30 cellular contexts compared by ENCODE assay signal in the genomic region with DNA sequence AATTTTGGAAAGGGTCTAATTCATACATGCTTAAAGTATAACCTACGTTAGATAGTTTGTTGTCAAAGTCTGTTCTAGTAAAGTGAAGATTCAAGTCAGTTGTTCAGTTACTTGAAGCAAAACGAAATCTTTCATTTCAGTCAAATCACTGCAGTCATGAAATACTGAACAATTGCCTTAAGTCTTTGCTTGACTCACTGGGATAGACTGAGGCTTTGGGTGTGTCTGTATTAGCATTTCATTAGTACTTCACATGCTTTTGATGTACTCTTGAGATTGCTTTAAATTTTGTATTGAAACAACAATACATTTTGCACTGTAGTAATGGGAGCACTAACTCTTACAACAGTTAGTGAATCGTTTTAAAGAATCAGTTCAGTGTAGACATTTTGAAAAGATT. TPM values are rescaled to one million over a fixed set of nuclear protein-coding genes. Genes with fewer than 3 reads are reported as not detected.
A peak's percentile ranks its signal among the peaks of the same experiment; 100 is the strongest.
DNase-seq lines count a peak whose midpoint lies in the region; ATAC-seq, FAIRE-seq and TF ChIP-seq lines count a peak whose summit lies in the region.
"Had no signal": no experiment of that assay in that cellular context is flagged by ENCODE, and none has a peak within 500 bp of the region (broad histone marks: within the 10 kb centered on the region; RNA-seq: fewer than 3 reads in every experiment).

No MANE protein-coding gene starts in this region.

- H3K36me3 Mint-ChIP-seq in Caco-2 (ENCODE audit: insufficient read depth, unreplicated experiment), result peaks cover 51% of the 10 kb centered on the region

- H3K27me3 ChIP-seq in Caco-2 (replicated peaks; ENCODE audit: control insufficient read depth, insufficient read depth, low read length), result no peaks in the 10 kb centered on the region
- H3K27me3 ChIP-seq in endothelial cell of umbilical vein (ENCODE audit: control insufficient read depth in 2 of 2, insufficient read depth in 2 of 2, low read length in 2 of 2), result no peaks in the 10 kb centered on the region
- H3K27me3 ChIP-seq in left lung, result no peaks in the 10 kb centered on the region
- H3K27me3 ChIP-seq: BLaER1, dorsolateral prefrontal cortex, neutrophil, upper lobe of right lung had no signal

- H3K9ac ChIP-seq in endothelial cell of umbilical vein (replicated peaks; ENCODE audit: extremely low read depth, insufficient read depth, low read length), result no peak overlapping the region
- H3K9ac ChIP-seq: BLaER1 had no signal

- POLR2A ChIA-PET in Caco-2 (lab: Charles Lee) (no interaction called here), endothelial cell of umbilical vein (lab: Charles Lee) (no interaction called here)

- H3K27ac Mint-ChIP-seq in Caco-2 (ENCODE audit: unreplicated experiment), result no peak overlapping the region
- H3K27ac Mint-ChIP-seq: activated naive CD8-positive, alpha-beta T cell treated with anti-CD3 and anti-CD28 coated beads, Interleukin-2, amount 10 ng/mL, durations not matched to agents 7 days and 5 days; progenitor cell of endocrine pancreas; stimulated activated naive B cell treated with anti-CD40 and anti-IgM and Interleukin-4, amounts not matched to agents 10 μg/mL and 1 μg/mL and 100 μg/mL, for 72 hours had no signal

- no peak for FAIRE-seq in endothelial cell of umbilical vein (lab: Jason Lieb, UNC)

- no peak for TF ChIP-seq CTCF in Caco-2 (IDR thresholded peaks at IDR 0.05; ENCODE audit: insufficient read depth in 1 of 2, low read depth in 1 of 2, low read length in 1 of 2, severe bottlenecking in 1 of 2, unreplicated experiment in 1 of 2)
- TF ChIP-seq CTCF in endothelial cell of umbilical vein (IDR thresholded peaks at IDR 0.05; ENCODE audit: extremely low read depth in 1 of 2, insufficient read depth in 1 of 2, low read depth in 1 of 2, low read length in 2 of 2), result no peak
- no peak for TF ChIP-seq CTCF in left lung (IDR thresholded peaks at IDR 0.05)

- no peaks in the 10 kb centered on the region for H3K9me3 Mint-ChIP-seq in Caco-2 (ENCODE audit: unreplicated experiment)

- dilution Hi-C loops in endothelial cell of umbilical vein (cut with MboI; ENCODE audit: extremely low pct_ligation_motif_present, low sequenced_read_pairs), result no loop called here

- intact Hi-C loops in Caco-2 (cut with micrococcal nuclease; ENCODE audit: unreplicated experiment), result no loop called here
- intact Hi-C loops in endothelial cell of umbilical vein (cut with micrococcal nuclease), result no loop called here
- intact Hi-C loops in left lung (cut with DNase I), result no loop called here

- H3K27me3 Mint-ChIP-seq in Caco-2 (ENCODE audit: insufficient read depth, unreplicated experiment), result no peaks in the 10 kb centered on the region
- H3K27me3 Mint-ChIP-seq: activated naive CD8-positive, alpha-beta T cell treated with anti-CD3 and anti-CD28 coated beads, Interleukin-2, amount 10 ng/mL, durations not matched to agents 7 days and 5 days; stimulated activated naive B cell treated with anti-CD40 and anti-IgM and Interleukin-4, amounts not matched to agents 10 μg/mL and 1 μg/mL and 100 μg/mL, for 72 hours had no signal

- no peaks in the 10 kb centered on the region for H3K79me2 ChIP-seq in endothelial cell of umbilical vein (ENCODE audit: control insufficient read depth, insufficient read depth, low read length)

- no peak overlapping the region for H3K4me3 Mint-ChIP-seq in Caco-2 (ENCODE audit: unreplicated experiment)
- H3K4me3 Mint-ChIP-seq: activated naive CD8-positive, alpha-beta T cell treated with anti-CD3 and anti-CD28 coated beads, Interleukin-2, amount 10 ng/mL, durations not matched to agents 7 days and 5 days; stimulated activated naive B cell treated with anti-CD40 and anti-IgM and Interleukin-4, amounts not matched to agents 10 μg/mL and 1 μg/mL and 100 μg/mL, for 72 hours had no signal

- H3K4me1 ChIP-seq in Caco-2, result no peaks in the 10 kb centered on the region
- no peaks in the 10 kb centered on the region for H3K4me1 ChIP-seq in endothelial cell of umbilical vein (ENCODE audit: control insufficient read depth, extremely low read depth, insufficient read depth, low read length)
- no peaks in the 10 kb centered on the region for H3K4me1 ChIP-seq in left lung
- H3K4me1 ChIP-seq: BLaER1 had no signal

- BruUV-seq in Caco-2 (replicated peaks; lab: Mats Ljungman, UMichigan) (TSS peak; percentile 32), endothelial cell of umbilical vein (replicated peaks; lab: Mats Ljungman, UMichigan) (TSS peak; percentile 24)

- H3K36me3 ChIP-seq in Caco-2 (ENCODE audit: control insufficient read depth, insufficient read depth, low read length), result peaks cover 3% of the 10 kb centered on the region
- peaks cover 2 to 4% of the 10 kb centered on the region in 2 experiments for H3K36me3 ChIP-seq in endothelial cell of umbilical vein (ENCODE audit: control insufficient read depth in 2 of 2, extremely low read depth in 1 of 2, insufficient read depth in 2 of 2, low read length in 2 of 2)
- peaks cover 0 to 63% of the 10 kb centered on the region in 2 donors for H3K36me3 ChIP-seq in left lung

- ATAC-seq in left lung (peak; percentile 18), HG03139 (IDR thresholded peaks at IDR 0.05; ENCODE audit: unreplicated experiment) (no peak), HG03045 (IDR thresholded peaks at IDR 0.05; ENCODE audit: unreplicated experiment) (no peak)
- no peak for ATAC-seq in activated CD4-positive, CD25-positive, alpha-beta regulatory T cell treated with anti-CD3 and anti-CD28 coated beads, Interleukin-2, amount 50 U/mL, for 24 hours
- ATAC-seq: left cardiac atrium; sciatic nerve; stimulated activated naive B cell treated with anti-CD40 and anti-IgM and Interleukin-4, amounts not matched to agents 10 μg/mL and 1 μg/mL and 100 μg/mL, for 72 hours; upper lobe of right lung had no signal

- CTCF ChIA-PET in Caco-2 (lab: Charles Lee) (no interaction called here), endothelial cell of umbilical vein (lab: Charles Lee) (no interaction called here)

- H3K27ac ChIP-seq in endothelial cell of umbilical vein (ENCODE audit: insufficient read depth, low read depth, low read length) (no peak overlapping the region), left lung (no peak overlapping the region)
- H3K27ac ChIP-seq: BLaER1, dorsolateral prefrontal cortex, neutrophil, upper lobe of right lung had no signal

- no peak overlapping the region for H3K4me2 ChIP-seq in endothelial cell of umbilical vein (ENCODE audit: insufficient read depth, low read length)
- H3K4me2 ChIP-seq: BLaER1 had no signal

- no peaks in the 10 kb centered on the region for H3K9me3 ChIP-seq in Caco-2
- H3K9me3 ChIP-seq in endothelial cell of umbilical vein (replicated peaks; ENCODE audit: control insufficient read depth, insufficient read depth, low read length), result no peaks in the 10 kb centered on the region
- no peaks in the 10 kb centered on the region for H3K9me3 ChIP-seq in left lung
- H3K9me3 ChIP-seq: neutrophil, upper lobe of right lung had no signal

- DNase-seq in Caco-2 (no peak), endothelial cell of umbilical vein (ENCODE audit: low read depth, low spot score) (no peak), left lung (no peak), NCI-H1436 (lab: John Stamatoyannopoulos, UW) (no peak)
- DNase-seq in Jurkat, Clone E6-1 (ENCODE audit: low read depth, low spot score), result peak; percentile 6
- DNase-seq: activated CD4-positive, CD25-positive, alpha-beta regulatory T cell treated with anti-CD3 and anti-CD28 coated beads, Interleukin-2, amount 50 U/mL, for 72 hours; activated effector memory CD4-positive, alpha-beta T cell treated with Interleukin-2 at 50 U/mL for 16 hours; activated naive CD8-positive, alpha-beta T cell treated with anti-CD3 and anti-CD28 coated beads, Interleukin-2, amount 10 ng/mL, durations not matched to agents 7 days and 5 days; cerebellar nuclear complex; DMS79; dorsolateral prefrontal cortex; foreskin melanocyte; GF-D8; left cardiac atrium; mesendoderm; NCI-H1092 treated with DMSO at 0.1 percent for 48 hours; NCI-H187 treated with DMSO at 0.1 percent for 48 hours; NCI-H2227 treated with DMSO at 0.1 percent for 48 hours; NCI-H69; RPMI8226; stimulated activated CD4-positive, alpha-beta T cell treated with anti-CD3 and anti-CD28 coated beads, Interleukin-15, amount 100 ng/mL, for 24 hours; stimulated activated naive B cell treated with anti-CD40 and anti-IgM and Interleukin-4, amounts not matched to agents 10 μg/mL and 1 μg/mL and 100 μg/mL, for 72 hours; upper lobe of right lung had no signal

- no peak overlapping the region for H2AFZ ChIP-seq in endothelial cell of umbilical vein (ENCODE audit: low read depth, low read length)

- TF ChIP-seq POLR2A in endothelial cell of umbilical vein (IDR thresholded peaks at IDR 0.05; ENCODE audit: low read depth, low read length), result no peak

- H4K20me1 ChIP-seq in endothelial cell of umbilical vein (replicated peaks; ENCODE audit: control insufficient read depth, extremely low read depth, insufficient read depth, low read length), result no peaks in the 10 kb centered on the region
- H4K20me1 ChIP-seq: BLaER1 had no signal

- H3K4me1 Mint-ChIP-seq in Caco-2 (ENCODE audit: low read depth, unreplicated experiment), result peaks cover under 1% of the 10 kb centered on the region
- H3K4me1 Mint-ChIP-seq: stimulated activated naive B cell treated with anti-CD40 and anti-IgM and Interleukin-4, amounts not matched to agents 10 μg/mL and 1 μg/mL and 100 μg/mL, for 72 hours had no signal

- H3K9me1 ChIP-seq in endothelial cell of umbilical vein (replicated peaks; ENCODE audit: control insufficient read depth, extremely low read depth, insufficient read depth, low read length), result no peaks in the 10 kb centered on the region

- H3K4me3 ChIP-seq in Caco-2 (ENCODE audit: low read depth, low read length) (no peak overlapping the region), endothelial cell of umbilical vein (replicated peaks in 1 of 3; ENCODE audit: insufficient read depth in 1 of 3, low read depth in 1 of 3, low read length in 3 of 3) (no peak overlapping the region), left lung (no peak overlapping the region)
- H3K4me3 ChIP-seq in Jurkat, Clone E6-1 (ENCODE audit: low read length), result no peak overlapping the region
- H3K4me3 ChIP-seq: BLaER1, dorsolateral prefrontal cortex, upper lobe of right lung had no signal

RNA-seq across cellular contexts. Expression of a gene that starts 4.0 kb away (rescaled TPM):
- total RNA-seq in Caco-2 (2022) (0.39 and 0.74 TPM in 2 replicates), endothelial cell of umbilical vein (0.09 and 0.20 TPM in 2 replicates), left lung (1 to 10 TPM in 1 of 2 donors, under 1 TPM in 1; 0.68 to 2.7 TPM)
- polyA plus RNA-seq in Jurkat, Clone E6-1 (2012; ENCODE audit: insufficient read depth, insufficient read length), result 0.32 TPM
- polyA plus RNA-seq in endothelial cell of umbilical vein, result 0.04 and 0.05 TPM in 2 replicates
- polyA plus RNA-seq in endothelial cell of umbilical vein (2011; cell fraction: cytosol; rRNA removed), result 0.01 and 0.04 TPM in 2 replicates
- 0.29 and 0.74 TPM in 2 replicates for polyA plus RNA-seq in endothelial cell of umbilical vein (2011; cell fraction: nucleus; rRNA removed)
- 0.07 TPM in 1 of 2 replicates, not detected in the other for polyA plus RNA-seq in endothelial cell of umbilical vein (2012)
- 0.08 and 0.19 TPM in 2 replicates for polyA minus RNA-seq in endothelial cell of umbilical vein
- polyA minus RNA-seq in endothelial cell of umbilical vein (2011; cell fraction: cytosol; rRNA and poly(A)+ RNA removed), result 0.20 TPM
- polyA minus RNA-seq in endothelial cell of umbilical vein (2011; cell fraction: nucleus; rRNA and poly(A)+ RNA removed), result 0.29 and 0.43 TPM in 2 replicates
